ENCODE assay signal across 18 cellular contexts in the genomic region with DNA sequence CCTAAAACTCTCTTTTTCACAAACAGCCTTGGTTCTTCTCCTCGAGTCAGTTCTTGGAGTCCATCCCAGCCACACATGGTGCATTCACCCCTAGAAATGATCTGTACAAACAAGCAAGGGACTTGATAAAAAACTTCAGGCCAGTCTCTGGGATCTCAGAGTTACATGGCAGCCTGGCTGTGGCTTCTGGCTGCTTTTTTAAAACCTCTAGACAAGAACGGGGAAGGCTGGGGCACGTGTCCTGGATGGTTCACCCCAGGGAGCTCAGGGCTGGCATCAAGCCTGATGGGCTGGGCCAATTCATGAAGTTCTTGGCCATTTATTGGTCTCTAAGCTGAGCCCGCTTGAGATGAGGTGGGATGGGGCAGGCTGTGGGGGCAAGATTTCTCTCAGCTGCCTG. TPM values are rescaled to one million over a fixed set of nuclear protein-coding genes. Genes with fewer than 3 reads are reported as not detected.
A peak's percentile ranks its signal among the peaks of the same experiment; 100 is the strongest.
DNase-seq lines count a peak whose midpoint lies in the region; ATAC-seq, FAIRE-seq and TF ChIP-seq lines count a peak whose summit lies in the region.
"Had no signal": no experiment of that assay in that cellular context is flagged by ENCODE, and none has a peak within 500 bp of the region (broad histone marks: within the 10 kb centered on the region; RNA-seq: fewer than 3 reads in every experiment).

No MANE protein-coding gene starts in this region.

- H3K9me3 ChIP-seq in astrocyte (ENCODE audit: insufficient read depth, low read depth, low read length) (no peaks in the 10 kb centered on the region), heart left ventricle (no peaks in the 10 kb centered on the region)
- H3K9me3 ChIP-seq: body of pancreas, HAP-1 had no signal

- TF ChIP-seq CTCF in astrocyte (IDR thresholded peaks at IDR 0.05; ENCODE audit: insufficient read depth, low read depth, low read length) (no peak), heart left ventricle (IDR thresholded peaks at IDR 0.05) (no peak)

- no peaks in the 10 kb centered on the region for H4K20me1 ChIP-seq in astrocyte (ENCODE audit: insufficient read depth, low read length)

- H2AFZ ChIP-seq in astrocyte (ENCODE audit: low read depth, low read length) = no peak overlapping the region

- TF ChIP-seq POLR2A in heart left ventricle (IDR thresholded peaks at IDR 0.05) = no peak

- peak; percentile 60 for DNase-seq in GM03348 (ENCODE audit: low spot score)
- DNase-seq in astrocyte (ENCODE audit: low read depth) = peak; percentile 30
- peak in 2 of 5 donors; percentile 31 to 57 for DNase-seq in heart left ventricle
- DNase-seq in renal cortical epithelial cell (ENCODE audit: low read depth) = peak; percentile 57
- no peak for DNase-seq in COLO668 (lab: John Stamatoyannopoulos, UW; ENCODE audit: unreplicated experiment)
- DNase-seq in stimulated activated CD4-positive, alpha-beta T cell treated with anti-CD3 and anti-CD28 coated beads, Interleukin-15, amount 100 ng/mL, for 24 hours = no peak
- no peak for DNase-seq in NCI-H82 treated with DMSO at 0.1 percent for 48 hours (lab: John Stamatoyannopoulos, UW; ENCODE audit: unreplicated experiment)
- DNase-seq: activated CD4-positive, alpha-beta T cell treated with anti-CD3 and anti-CD28 coated beads, Interleukin-2, amount 50 U/mL, for 4 hours; GF-D8; midbrain; NCI-H510A; retina; stimulated activated naive CD8-positive, alpha-beta T cell treated with anti-CD3 and anti-CD28 coated beads, Interleukin-15, amount 100 ng/mL, for 72 hours had no signal

- no peaks in the 10 kb centered on the region for H3K79me2 ChIP-seq in astrocyte (ENCODE audit: insufficient read depth, low read length)

- H3K27ac ChIP-seq in astrocyte (ENCODE audit: low read depth, low read length) = no peak overlapping the region
- no peak overlapping the region for H3K27ac ChIP-seq in heart left ventricle
- H3K27ac ChIP-seq: body of pancreas had no signal

- H3K27ac Mint-ChIP-seq in astrocyte (ENCODE audit: unreplicated experiment) = no peak overlapping the region
- H3K27ac Mint-ChIP-seq: T-helper 2 cell treated with Interferon-gamma antibody and Interleukin-4, amounts not matched to agents 5 μg/mL and 100 μg/mL, for 36 hours had no signal

- H3K4me1 ChIP-seq in astrocyte (ENCODE audit: insufficient read depth, low read length) (no peaks in the 10 kb centered on the region), heart left ventricle (peaks cover 0 to 8% (median 5%) of the 10 kb centered on the region in 12 donors)
- H3K4me1 ChIP-seq: body of pancreas, HAP-1 had no signal

- H3K9me3 Mint-ChIP-seq in astrocyte (ENCODE audit: unreplicated experiment) = peaks cover 2% of the 10 kb centered on the region
- H3K9me3 Mint-ChIP-seq: stimulated activated naive CD8-positive, alpha-beta T cell treated with anti-CD3 and anti-CD28 coated beads, Interleukin-15, amount 100 ng/mL, for 72 hours; T-helper 2 cell treated with Interferon-gamma antibody and Interleukin-4, amounts not matched to agents 5 μg/mL and 100 μg/mL, for 36 hours had no signal

- ATAC-seq in heart left ventricle (peak in 3 of 4 donors; percentile 53 to 60 (median 54)), GM18517 (IDR thresholded peaks at IDR 0.05; ENCODE audit: unreplicated experiment) (no peak)
- ATAC-seq: body of pancreas; stimulated activated naive CD8-positive, alpha-beta T cell treated with anti-CD3 and anti-CD28 coated beads, Interleukin-15, amount 100 ng/mL, for 72 hours had no signal

- peaks cover 21% of the 10 kb centered on the region for H3K27me3 Mint-ChIP-seq in astrocyte (ENCODE audit: low read depth, unreplicated experiment)

- H3K36me3 Mint-ChIP-seq in astrocyte (ENCODE audit: low read depth, unreplicated experiment) = no peaks in the 10 kb centered on the region

- intact Hi-C loops in heart left ventricle (cut with DNase I) = no loop called here

- H3K9ac ChIP-seq in astrocyte (ENCODE audit: low read length) = no peak overlapping the region

- H3K36me3 ChIP-seq in astrocyte (ENCODE audit: insufficient read depth, low read length) (no peaks in the 10 kb centered on the region), heart left ventricle (no peaks in the 10 kb centered on the region)
- H3K36me3 ChIP-seq: HAP-1 had no signal

- WGBS in heart left ventricle, 4 donors = 24 to 39% (median 28%) methylated on average over 4 of the region's 4 CpGs

- H3K4me1 Mint-ChIP-seq in astrocyte (ENCODE audit: low read depth, unreplicated experiment) = peaks cover 2% of the 10 kb centered on the region
- H3K4me1 Mint-ChIP-seq: stimulated activated naive CD8-positive, alpha-beta T cell treated with anti-CD3 and anti-CD28 coated beads, Interleukin-15, amount 100 ng/mL, for 72 hours had no signal

- FAIRE-seq in astrocyte (lab: Jason Lieb, UNC) = no peak
- FAIRE-seq: GM18507 had no signal

- no peak overlapping the region for H3K4me2 ChIP-seq in astrocyte (ENCODE audit: low read length)

- no peak overlapping the region for H3K4me3 ChIP-seq in astrocyte (ENCODE audit: insufficient read depth, low read depth, low read length)
- H3K4me3 ChIP-seq in heart left ventricle = no peak overlapping the region
- H3K4me3 ChIP-seq: body of pancreas, HAP-1 had no signal

- no peak overlapping the region for H3K4me3 Mint-ChIP-seq in astrocyte (ENCODE audit: unreplicated experiment)
- H3K4me3 Mint-ChIP-seq: stimulated activated naive CD8-positive, alpha-beta T cell treated with anti-CD3 and anti-CD28 coated beads, Interleukin-15, amount 100 ng/mL, for 72 hours; T-helper 2 cell treated with Interferon-gamma antibody and Interleukin-4, amounts not matched to agents 5 μg/mL and 100 μg/mL, for 36 hours had no signal

- H3K27me3 ChIP-seq in astrocyte (ENCODE audit: insufficient read depth, low read length) (peaks cover 11% of the 10 kb centered on the region), heart left ventricle (no peaks in the 10 kb centered on the region)
- H3K27me3 ChIP-seq: body of pancreas had no signal

RNA-seq across cellular contexts. Expression of gene ZFAND3, which starts 10.4 kb away (rescaled TPM):
- 131 and 135 TPM in 2 replicates for total RNA-seq in astrocyte
- 100 to 1,000 TPM in 5 of 9 donors, 10 to 100 TPM in 4; 36.0 to 114 (median 100) TPM for total RNA-seq in heart left ventricle
- polyA plus RNA-seq in heart left ventricle = 10 to 100 TPM; 29.1 to 83.2 TPM
- total RNA-seq in renal cortical epithelial cell = 16.0 and 62.2 TPM in 2 replicates

Comparison
In these comparisons a context has a peak if more than half of its experiments do, and no peak if none do; other contexts are left out.
1. DNase-seq: peak in GM03348 (single experiment), astrocyte (single experiment) and renal cortical epithelial cell (single experiment); none in COLO668 (single experiment), stimulated activated CD4-positive, alpha-beta T cell treated with anti-CD3 and anti-CD28 coated beads, Interleukin-15, amount 100 ng/mL, for 24 hours (single experiment) and NCI-H82 treated with DMSO at 0.1 percent for 48 hours (single experiment).